ENCODE assay signal across 10 cellular contexts in the genomic region with DNA sequence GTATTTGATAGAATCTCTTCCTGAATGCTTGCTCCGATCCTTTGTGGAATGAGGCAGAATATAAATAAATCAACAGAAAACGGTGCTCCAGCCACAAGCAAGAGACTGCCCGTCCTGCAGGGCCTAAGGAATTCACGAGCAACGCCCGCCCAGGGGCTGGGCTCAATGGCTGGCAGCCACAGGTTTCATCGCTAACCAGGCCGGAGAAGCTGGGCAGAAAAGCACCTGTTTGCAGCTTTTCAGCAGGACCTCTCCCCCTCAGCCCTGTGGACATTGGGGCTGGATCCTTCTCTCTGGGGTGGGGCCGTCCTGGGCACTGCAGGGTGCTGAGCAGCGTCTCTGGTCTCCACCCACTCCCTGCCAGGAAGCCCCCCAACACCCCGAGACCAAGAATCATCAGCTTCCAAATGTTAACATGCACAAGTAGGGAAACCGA.
DNase-seq lines count a peak whose midpoint lies in the region; ATAC-seq, FAIRE-seq and TF ChIP-seq lines count a peak whose summit lies in the region.
"Had no signal": no experiment of that assay in that cellular context is flagged by ENCODE, and none has a peak within 500 bp of the region (broad histone marks: within the 10 kb centered on the region; RNA-seq: fewer than 3 reads in every experiment).

No MANE protein-coding gene starts in this region.

- H3K18ac ChIP-seq in H1 (ENCODE audit: extremely low read depth, low read length) = peak overlapping the region; percentile 87

- H3K9me3 ChIP-seq in H1 (ENCODE audit: insufficient read depth in 2 of 2, low read depth in 1 of 2, low read length in 1 of 2) = peaks cover 0 to 8% of the 10 kb centered on the region in 2 experiments; a peak in 1 of 4 replicates

- no peak overlapping the region for H3K27ac Mint-ChIP-seq in activated naive CD8-positive, alpha-beta T cell
- H3K27ac Mint-ChIP-seq in activated naive CD8-positive, alpha-beta T cell treated with anti-CD3 and anti-CD28 coated beads, Interleukin-2, amount 50 U/mL, for 24 hours = no peak overlapping the region
- H3K27ac Mint-ChIP-seq in mesothelial cell of epicardium = peak overlapping the region; percentile 93

- no peak overlapping the region for H2AK5ac ChIP-seq in H1 (ENCODE audit: low read depth, low read length)

- no peak overlapping the region for H3K27ac ChIP-seq in H1 (ENCODE audit: low read depth, low read length)
- H3K27ac ChIP-seq: KMS-11 had no signal

- peaks cover 4% of the 10 kb centered on the region for H3K36me3 Mint-ChIP-seq in activated naive CD8-positive, alpha-beta T cell
- peaks cover 3% of the 10 kb centered on the region for H3K36me3 Mint-ChIP-seq in activated naive CD8-positive, alpha-beta T cell treated with anti-CD3 and anti-CD28 coated beads, Interleukin-2, amount 50 U/mL, for 24 hours (ENCODE audit: low read depth)
- H3K36me3 Mint-ChIP-seq in mesothelial cell of epicardium = peaks cover 4% of the 10 kb centered on the region

- no peak for TF ChIP-seq EP300 in H1 (IDR thresholded peaks at IDR 0.05; ENCODE audit: borderline replicate concordance in 1 of 2, low read depth in 2 of 2, low read length in 2 of 2)

- H4K91ac ChIP-seq in H1 (replicated peaks; ENCODE audit: insufficient read length, low read length) = peak overlapping the region; percentile 7

- H4K5ac ChIP-seq in H1 (ENCODE audit: insufficient read length, low read depth, low read length) = no peak overlapping the region

- TF ChIP-seq POLR2A in H1 (IDR thresholded peaks at IDR 0.05; ENCODE audit: control extremely low read depth in 1 of 2, low read depth in 2 of 2, low read length in 2 of 2) = no peak

- FAIRE-seq in H1 (lab: Jason Lieb, UNC) = no peak

- peak overlapping the region; percentile 95 for H3K4ac ChIP-seq in H1 (replicated peaks; ENCODE audit: insufficient read length, low read depth, low read length)

- peak overlapping the region; percentile 26 to 71 (median 58); a peak in 6 of 8 replicates for H3K4me3 ChIP-seq in H1 (ENCODE audit: extremely low read depth in 1 of 4, insufficient read depth in 2 of 4, low read depth in 3 of 4, low read length in 4 of 4)

- TF ChIP-seq RAD21 in H1 (IDR thresholded peaks at IDR 0.05 in 1 of 2, conservative IDR thresholded peaks at IDR 0.05 in 1 of 2; ENCODE audit: low read depth in 2 of 2, low read length in 2 of 2) = no peak

- H3K4me2 ChIP-seq in H1 (ENCODE audit: insufficient read depth in 1 of 2, low read depth in 2 of 2, low read length in 2 of 2) = peak overlapping the region; percentile 63 to 91
- H3K4me2 ChIP-seq: KMS-11 had no signal

- no peak overlapping the region for H2BK15ac ChIP-seq in H1 (ENCODE audit: low read length)

- peaks cover 3% of the 10 kb centered on the region for H3K4me1 Mint-ChIP-seq in activated naive CD8-positive, alpha-beta T cell (ENCODE audit: low read depth)
- H3K4me1 Mint-ChIP-seq in activated naive CD8-positive, alpha-beta T cell treated with anti-CD3 and anti-CD28 coated beads, Interleukin-2, amount 50 U/mL, for 24 hours = peaks cover 9% of the 10 kb centered on the region
- H3K4me1 Mint-ChIP-seq in mesothelial cell of epicardium = peaks cover 17% of the 10 kb centered on the region

- peaks cover 4 to 17% (median 12%) of the 10 kb centered on the region in 4 experiments for H3K4me1 ChIP-seq in H1 (replicated peaks in 1 of 4; ENCODE audit: control insufficient read depth in 3 of 4, insufficient read depth in 4 of 4, low read length in 3 of 4)

- peak overlapping the region; percentile 64 for H2BK120ac ChIP-seq in H1 (replicated peaks; ENCODE audit: low read depth, low read length)

- peaks cover 3% of the 10 kb centered on the region; the same call in 1 of the 2 replicates for H3K23me2 ChIP-seq in H1 (ENCODE audit: low read depth, low read length)

- H3K9me3 Mint-ChIP-seq in activated naive CD8-positive, alpha-beta T cell (ENCODE audit: low read depth) = no peaks in the 10 kb centered on the region
- H3K9me3 Mint-ChIP-seq in activated naive CD8-positive, alpha-beta T cell treated with anti-CD3 and anti-CD28 coated beads, Interleukin-2, amount 50 U/mL, for 24 hours = peaks cover 5% of the 10 kb centered on the region
- H3K9me3 Mint-ChIP-seq in mesothelial cell of epicardium = peaks cover 6% of the 10 kb centered on the region

- no peak overlapping the region for H3K56ac ChIP-seq in H1 (replicated peaks; ENCODE audit: insufficient read length, low read depth, low read length)

- H2BK20ac ChIP-seq in H1 (ENCODE audit: low read length) = 0 out of 2 replicates have a peak overlapping the region, but pooled peaks have one; percentile 80

- WGBS in H1 (ENCODE audit: extremely low coverage in 1 of 2, insufficient coverage in 1 of 2, insufficient read length in 1 of 2, insufficient replicate concordance in 2 of 2, low coverage in 1 of 2, low lambda C conversion rate in 2 of 2, missing lambda C conversion rate in 1 of 2), 2 experiments = 41% methylated on average over 12 of the region's 12 CpGs; no CpG with 5 or more reads in 1 of the 2 experiments

- H3K23ac ChIP-seq in H1 (ENCODE audit: insufficient read length) = no peak overlapping the region

- H2AFZ ChIP-seq in H1 (ENCODE audit: low read length) = no peak overlapping the region

- DNase-seq in activated naive CD8-positive, alpha-beta T cell treated with anti-CD3 and anti-CD28 coated beads, Interleukin-2, amount 50 U/mL, for 24 hours = no peak
- DNase-seq in H1 (ENCODE audit: low read depth in 1 of 2, low spot score in 2 of 2) (peak in 1 of 2 experiments; percentile 66), mesothelial cell of epicardium (ENCODE audit: low spot score in 2 of 2, unreplicated experiment in 2 of 2) (peak in 1 of 2 experiments; percentile 65), NOMO-1 (lab: John Stamatoyannopoulos, UW; ENCODE audit: unreplicated experiment in 2 of 2) (no peak), NCI-H1092 treated with DMSO at 0.1 percent for 48 hours (lab: John Stamatoyannopoulos, UW) (no peak), KG1 (lab: John Stamatoyannopoulos, UW) (no peak)
- DNase-seq: COR-L47 had no signal

- H4K8ac ChIP-seq in H1 (ENCODE audit: extremely low read depth, insufficient read depth, low read length) = no peak overlapping the region

- H3K79me1 ChIP-seq in H1 (ENCODE audit: low read depth, low read length) = no peaks in the 10 kb centered on the region

- TF ChIP-seq CTCF in H1 (IDR thresholded peaks at IDR 0.05; ENCODE audit: control extremely low read depth in 1 of 3, insufficient read depth in 1 of 3, low read depth in 1 of 3, low read length in 3 of 3) = no peak
- no peak for TF ChIP-seq CTCF in mesothelial cell of epicardium (IDR thresholded peaks at IDR 0.05; ENCODE audit: unreplicated experiment)

- POLR2A ChIA-PET in H1 (lab: Charles Lee; ENCODE audit: partially characterized antibody) = interaction anchor here (0.5 to 6.9 kb wide), 12 partner anchors 15 to 115 kb away, joined by 3 to 102 read pairs (median 4); partner anchors contain the start of gene GADD45B

- CTCF ChIA-PET in H1 (lab: Charles Lee; ENCODE audit: partially characterized antibody) = interaction anchor here (0.6 to 5.8 kb wide), 26 partner anchors 8 to 198 kb away, joined by 3 to 48 read pairs (median 6); partner anchors contain the start of gene GADD45B

- 0 out of 2 replicates have a peak overlapping the region, but pooled peaks have one; percentile 75 for H2BK12ac ChIP-seq in H1 (ENCODE audit: low read depth, low read length)

- no peaks in the 10 kb centered on the region; a peak in 1 of 7 replicates for H3K27me3 ChIP-seq in H1 (replicated peaks in 1 of 4; ENCODE audit: control insufficient read depth in 3 of 4, extremely low read depth in 1 of 4, insufficient read depth in 3 of 4, low read length in 3 of 4)

- H2BK5ac ChIP-seq in H1 (ENCODE audit: low read depth, low read length) = peak overlapping the region; percentile 81

- H3K27me3 Mint-ChIP-seq in activated naive CD8-positive, alpha-beta T cell = no peaks in the 10 kb centered on the region
- peaks cover 13% of the 10 kb centered on the region for H3K27me3 Mint-ChIP-seq in activated naive CD8-positive, alpha-beta T cell treated with anti-CD3 and anti-CD28 coated beads, Interleukin-2, amount 50 U/mL, for 24 hours
- no peaks in the 10 kb centered on the region for H3K27me3 Mint-ChIP-seq in mesothelial cell of epicardium (ENCODE audit: low read depth)

- no peak overlapping the region for H3K9ac ChIP-seq in H1 (replicated peaks in 1 of 4; ENCODE audit: extremely low read depth in 1 of 4, low read depth in 3 of 4, low read length in 3 of 4)
- H3K9ac ChIP-seq: KMS-11 had no signal

- peaks cover 4 to 5% of the 10 kb centered on the region in 2 experiments for H4K20me1 ChIP-seq in H1 (replicated peaks in 1 of 2; ENCODE audit: control insufficient read depth in 1 of 2, insufficient read depth in 2 of 2, low read length in 2 of 2)

- no peak overlapping the region for H3K14ac ChIP-seq in H1 (ENCODE audit: insufficient read length)

- H3K36me3 ChIP-seq in H1 (ENCODE audit: control insufficient read depth in 2 of 4, insufficient read depth in 4 of 4, low read length in 3 of 4) = no peaks in the 10 kb centered on the region; a peak in 1 of 8 replicates

- peak overlapping the region; percentile 30 for H3K4me3 Mint-ChIP-seq in activated naive CD8-positive, alpha-beta T cell
- H3K4me3 Mint-ChIP-seq in activated naive CD8-positive, alpha-beta T cell treated with anti-CD3 and anti-CD28 coated beads, Interleukin-2, amount 50 U/mL, for 24 hours = no peak overlapping the region
- peak overlapping the region; percentile 71 for H3K4me3 Mint-ChIP-seq in mesothelial cell of epicardium

- no peak for ATAC-seq in activated naive CD8-positive, alpha-beta T cell treated with anti-CD3 and anti-CD28 coated beads, Interleukin-2, amount 50 U/mL, for 24 hours
- no peak for ATAC-seq in HG03354 (IDR thresholded peaks at IDR 0.05; ENCODE audit: poor library complexity, severe bottlenecking, unreplicated experiment)

- no peaks in the 10 kb centered on the region for H3K79me2 ChIP-seq in H1 (ENCODE audit: control insufficient read depth in 1 of 2, insufficient read depth in 2 of 2, low read length in 2 of 2)

TF ChIP-seq in H1, 55 proteins besides CTCF, POLR2A, EP300 and RAD21 (continues in another document):
- TF ChIP-seq JUND (IDR thresholded peaks at IDR 0.05; ENCODE audit: low read length) (no peak), FOSL1 (IDR thresholded peaks at IDR 0.05; ENCODE audit: insufficient read depth, low read depth, low read length) (no peak), NRF1 (IDR thresholded peaks at IDR 0.05; ENCODE audit: low read depth, low read length) (no peak), CTBP2 (IDR thresholded peaks at IDR 0.05; ENCODE audit: borderline replicate concordance, insufficient read depth, insufficient read length, low read length) (no peak), TAF7 (optimal IDR thresholded peaks at IDR 0.05; ENCODE audit: borderline replicate concordance, low read depth, low read length) (no peak), CHD1 (IDR thresholded peaks at IDR 0.05; ENCODE audit: low read depth, low read length) (no peak), HDAC6 (IDR thresholded peaks at IDR 0.05; ENCODE audit: low read depth, low read length) (no peak), TBP (IDR thresholded peaks at IDR 0.05; ENCODE audit: low read depth, low read length) (no peak)
